Comparison of ENCODE assay signal across 8 cellular contexts in genomic region chr2:217993817-217994459, GRCh38. TPM values are rescaled to one million over a fixed set of nuclear protein-coding genes. Genes with fewer than 3 reads are reported as not detected.
A peak's percentile ranks its signal among the peaks of the same experiment; 100 is the strongest.
DNase-seq lines count a peak whose midpoint lies in the region; ATAC-seq and TF ChIP-seq lines count a peak whose summit lies in the region.

No MANE protein-coding gene starts in this region.

- H3K9ac ChIP-seq in smooth muscle cell (ENCODE audit: low read depth) = peak overlapping the region; percentile 87

- H3K36me3 ChIP-seq in BJ (ENCODE audit: control insufficient read depth, insufficient read depth, low read length) = peaks cover 22% of the 10 kb centered on the region
- H3K36me3 ChIP-seq in RWPE2 (ENCODE audit: low read depth) = no peaks in the 10 kb centered on the region
- no peaks in the 10 kb centered on the region for H3K36me3 ChIP-seq in smooth muscle cell (ENCODE audit: low read depth)

- no peak overlapping the region for H3K4me3 ChIP-seq in BJ (ENCODE audit: low read depth, low read length)
- no peak overlapping the region for H3K4me3 ChIP-seq in RWPE2 (ENCODE audit: severe bottlenecking)
- no peak overlapping the region for H3K4me3 ChIP-seq in right cardiac atrium (ENCODE audit: low read length)
- no peak overlapping the region for H3K4me3 ChIP-seq in smooth muscle cell

- WGBS in right cardiac atrium = 57% methylated on average over 6 of the region's 6 CpGs
- 26% methylated on average over 5 of the region's 6 CpGs for WGBS in smooth muscle cell (ENCODE audit: low lambda C conversion rate)

- DNase-seq in BJ (ENCODE audit: low read depth) (no peak), HCEC 1CT (peak; percentile 38), RWPE2 (ENCODE audit: low spot score) (no peak), right cardiac atrium (peak; percentile 75 to 89 (median 89)), smooth muscle cell (lab: John Stamatoyannopoulos, UW; ENCODE audit: unreplicated experiment) (peak; percentile 38), COLO829 (ENCODE audit: low spot score) (no peak)
- DNase-seq in activated naive CD4-positive, alpha-beta T cell treated with Interleukin-2 at 50 U/mL for 16 hours = peak; percentile 50

- no peaks in the 10 kb centered on the region for H3K9me3 ChIP-seq in RWPE2 (ENCODE audit: severe bottlenecking)
- H3K9me3 ChIP-seq in right cardiac atrium (ENCODE audit: control insufficient read depth, low read length) = no peaks in the 10 kb centered on the region
- no peaks in the 10 kb centered on the region for H3K9me3 ChIP-seq in smooth muscle cell (replicated peaks; ENCODE audit: low read depth)

- POLR2A ChIA-PET in BJ (lab: Charles Lee) = no interaction called here

- peak overlapping the region; percentile 71 for H3K4me2 ChIP-seq in smooth muscle cell

- peaks cover 31% of the 10 kb centered on the region for H3F3A ChIP-seq in smooth muscle cell (ENCODE audit: low read depth)

- intact Hi-C loops in right cardiac atrium (cut with DNase I) = loop anchor here (2.0 to 5.0 kb wide), 3 partner anchors 43 to 207 kb away; no protein-coding TSS in a partner anchor

- H4K20me1 ChIP-seq in smooth muscle cell (ENCODE audit: low read depth) = peaks cover 69% of the 10 kb centered on the region

- H3K4me1 ChIP-seq in RWPE2 (ENCODE audit: insufficient read depth, poor library complexity, severe bottlenecking) (peaks cover 30% of the 10 kb centered on the region), right cardiac atrium (ENCODE audit: control insufficient read depth, insufficient read depth, low read length) (no peaks in the 10 kb centered on the region), smooth muscle cell (ENCODE audit: low read depth) (peaks cover 22% of the 10 kb centered on the region)

- no peaks in the 10 kb centered on the region for H3K27me3 ChIP-seq in BJ (ENCODE audit: control insufficient read depth, insufficient read depth, low read length)
- no peaks in the 10 kb centered on the region for H3K27me3 ChIP-seq in RWPE2 (ENCODE audit: insufficient read depth, poor library complexity, severe bottlenecking)
- no peaks in the 10 kb centered on the region for H3K27me3 ChIP-seq in right cardiac atrium (ENCODE audit: control insufficient read depth, insufficient read depth)
- H3K27me3 ChIP-seq in smooth muscle cell (ENCODE audit: low read depth) = no peaks in the 10 kb centered on the region

- H2AFZ ChIP-seq in smooth muscle cell (ENCODE audit: low read depth) = no peak overlapping the region

- ATAC-seq in RWPE2 (ENCODE audit: low read depth) (no peak), right cardiac atrium (peak; percentile 40 to 58), GM19395 (IDR thresholded peaks at IDR 0.05; ENCODE audit: unreplicated experiment) (no peak)

- peaks cover 50% of the 10 kb centered on the region for H3K79me2 ChIP-seq in smooth muscle cell (ENCODE audit: low read depth)

- H3K27ac ChIP-seq in RWPE2 (ENCODE audit: poor library complexity, severe bottlenecking) = peak overlapping the region; percentile 40
- no peak overlapping the region for H3K27ac ChIP-seq in right cardiac atrium (ENCODE audit: low read length)
- peak overlapping the region; percentile 98 for H3K27ac ChIP-seq in smooth muscle cell (ENCODE audit: low read depth)

- peak; percentile 78 for TF ChIP-seq CTCF in BJ (IDR thresholded peaks at IDR 0.05; ENCODE audit: insufficient read depth, low read depth, low read length)
- TF ChIP-seq CTCF in RWPE2 (IDR thresholded peaks at IDR 0.05; ENCODE audit: poor library complexity, severe bottlenecking) = peak; percentile 63
- peak; percentile 92 for TF ChIP-seq CTCF in smooth muscle cell (IDR thresholded peaks at IDR 0.05; ENCODE audit: borderline replicate concordance, insufficient read depth, poor library complexity, severe bottlenecking)

- CTCF ChIA-PET in BJ (lab: Yijun Ruan, JAX) = interaction anchor here (0.6 to 4.3 kb wide), 33 partner anchors 9 to 208 kb away, joined by 3 to 36 read pairs (median 4); partner anchors contain the start of gene TNS1

RNA-seq across cellular contexts. Expression of gene TNS1, which starts 8.9 kb away (rescaled TPM):
- polyA plus RNA-seq in BJ (2011; rRNA removed) = 20.9 and 35.6 TPM in 2 replicates
- 64.8 and 99.3 TPM in 2 replicates for polyA minus RNA-seq in BJ (2011; rRNA and poly(A)+ RNA removed)
- 100 to 1,000 TPM; 442 to 647 (median 536) TPM for total RNA-seq in right cardiac atrium
- 243 TPM for polyA plus RNA-seq in right cardiac atrium
- total RNA-seq in smooth muscle cell = 61.5 and 67.7 TPM in 2 replicates
- polyA plus RNA-seq in smooth muscle cell = 45.0 and 52.3 TPM in 2 replicates

Comparison
In these comparisons a context has a peak if more than half of its experiments do, and no peak if none do; other contexts are left out.
1. DNase-seq: peak in HCEC 1CT (single experiment), activated naive CD4-positive, alpha-beta T cell treated with Interleukin-2 at 50 U/mL for 16 hours (single experiment), right cardiac atrium (3 of 3) and smooth muscle cell (single experiment); none in BJ (single experiment), RWPE2 (single experiment) and COLO829 (single experiment).
2. ATAC-seq: peak in right cardiac atrium (2 of 2); none in RWPE2 (single experiment) and GM19395 (single experiment).
3. Peak in every context shown above with its lines, with median percentiles within 50 percentile points of each other: CTCF ChIP-seq.